ENCODE assay signal across 8 cellular contexts in the genomic region with DNA sequence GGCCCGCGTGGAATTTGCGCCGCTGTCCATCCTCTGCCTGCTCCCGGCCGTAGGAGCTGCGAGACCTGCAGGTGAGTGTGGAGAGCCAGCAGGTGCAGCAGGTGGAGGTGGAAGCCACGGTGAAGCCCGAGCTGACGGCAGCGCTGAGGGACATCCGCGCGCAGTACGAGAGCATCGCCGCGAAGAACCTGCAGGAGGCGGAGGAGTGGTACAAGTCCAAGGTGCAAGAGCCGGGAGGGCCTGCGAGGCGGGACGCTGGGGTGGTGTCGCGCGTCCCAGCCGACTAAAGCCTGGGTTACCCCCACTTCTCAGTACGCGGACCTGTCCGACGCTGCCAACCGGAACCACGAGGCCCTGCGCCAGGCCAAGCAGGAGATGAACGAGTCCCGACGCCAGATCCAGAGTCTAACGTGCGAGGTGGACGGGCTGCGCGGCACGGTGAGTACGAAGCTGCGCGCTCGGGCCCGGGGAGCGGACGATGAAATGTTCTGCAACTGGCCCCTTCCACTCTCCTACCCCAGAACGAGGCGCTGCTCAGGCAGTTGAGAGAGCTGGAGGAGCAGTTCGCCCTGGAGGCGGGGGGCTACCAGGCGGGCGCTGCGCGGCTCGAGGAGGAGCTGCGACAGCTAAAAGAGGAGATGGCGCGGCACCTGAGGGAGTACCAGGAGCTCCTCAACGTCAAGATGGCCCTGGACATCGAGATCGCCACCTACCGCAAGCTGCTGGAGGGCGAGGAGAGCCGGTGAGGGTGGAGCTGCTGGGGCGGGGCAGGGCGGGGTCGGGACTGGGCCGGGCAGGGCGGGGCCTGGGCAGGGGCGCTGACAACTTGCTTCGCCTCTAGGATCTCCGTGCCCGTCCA. TPM values are rescaled to one million over a fixed set of nuclear protein-coding genes. Genes with fewer than 3 reads are reported as not detected.
DNase-seq lines count a peak whose midpoint lies in the region; ATAC-seq and TF ChIP-seq lines count a peak whose summit lies in the region.

No MANE protein-coding gene starts in this region.

- H3K27ac Mint-ChIP-seq in central memory CD8-positive, alpha-beta T cell (ENCODE audit: low read depth): no peak overlapping the region
- H3K27ac Mint-ChIP-seq in naive thymus-derived CD4-positive, alpha-beta T cell: no peak overlapping the region

- H3K79me2 ChIP-seq in SU-DHL-6 (ENCODE audit: insufficient read depth, low read length): no peaks in the 10 kb centered on the region

- H2AFZ ChIP-seq in SU-DHL-6 (ENCODE audit: low read depth, low read length, severe bottlenecking): peak overlapping the region; percentile 71

- peaks cover 6% of the 10 kb centered on the region for H3K4me1 Mint-ChIP-seq in central memory CD8-positive, alpha-beta T cell
- H3K4me1 Mint-ChIP-seq in naive thymus-derived CD4-positive, alpha-beta T cell: peaks cover 7 to 27% (median 25%) of the 10 kb centered on the region in 7 donors

- no peaks in the 10 kb centered on the region for H3K9me2 ChIP-seq in SU-DHL-6 (replicated peaks; ENCODE audit: insufficient read depth, low read length)

- peak overlapping the region; percentile 59 for H3K4me3 Mint-ChIP-seq in central memory CD8-positive, alpha-beta T cell
- peak overlapping the region; percentile 59 to 83 (median 74) for H3K4me3 Mint-ChIP-seq in naive thymus-derived CD4-positive, alpha-beta T cell

- ATAC-seq in central memory CD8-positive, alpha-beta T cell (replicated peaks; ENCODE audit: extremely low read depth, poor library complexity, severe bottlenecking): peak; percentile 61
- ATAC-seq in naive thymus-derived CD4-positive, alpha-beta T cell: peak; percentile 61
- ATAC-seq in HG02642 (IDR thresholded peaks at IDR 0.05; ENCODE audit: poor library complexity, unreplicated experiment) (no peak), GM21528 (IDR thresholded peaks at IDR 0.05; ENCODE audit: low FRiP score, unreplicated experiment) (no peak)

- peak overlapping the region; percentile 68 for H3K4me2 ChIP-seq in SU-DHL-6 (ENCODE audit: low read depth, low read length, poor library complexity, severe bottlenecking)

- peaks cover 58% of the 10 kb centered on the region for H3K27me3 Mint-ChIP-seq in central memory CD8-positive, alpha-beta T cell
- peaks cover 39 to 64% (median 48%) of the 10 kb centered on the region in 5 donors for H3K27me3 Mint-ChIP-seq in naive thymus-derived CD4-positive, alpha-beta T cell

- peaks cover 69% of the 10 kb centered on the region for H3K27me3 ChIP-seq in HUES48 (ENCODE audit: control insufficient read depth, insufficient read depth, low read length)
- H3K27me3 ChIP-seq in SU-DHL-6 (ENCODE audit: low read length): no peaks in the 10 kb centered on the region
- H3K27me3 ChIP-seq in naive thymus-derived CD4-positive, alpha-beta T cell (ENCODE audit: control insufficient read depth in 2 of 2, insufficient read depth in 2 of 2, low read length in 2 of 2): peaks cover 0 to 28% of the 10 kb centered on the region in 2 donors

- H3K36me3 ChIP-seq in HUES48 (ENCODE audit: control insufficient read depth, insufficient read depth, low read length): no peaks in the 10 kb centered on the region
- H3K36me3 ChIP-seq in SU-DHL-6 (ENCODE audit: low read length): no peaks in the 10 kb centered on the region
- H3K36me3 ChIP-seq in naive thymus-derived CD4-positive, alpha-beta T cell (ENCODE audit: control insufficient read depth in 2 of 3, insufficient read depth in 3 of 3, low read length in 3 of 3): no peaks in the 10 kb centered on the region

- no peak overlapping the region for H3K9ac ChIP-seq in HUES48 (ENCODE audit: low read depth, low read length)
- H3K9ac ChIP-seq in SU-DHL-6 (ENCODE audit: low read length): peak overlapping the region; percentile 37

- no peaks in the 10 kb centered on the region for H3K36me3 Mint-ChIP-seq in central memory CD8-positive, alpha-beta T cell (ENCODE audit: insufficient read depth)
- no peaks in the 10 kb centered on the region for H3K36me3 Mint-ChIP-seq in naive thymus-derived CD4-positive, alpha-beta T cell

- peak; percentile 75 for DNase-seq in COLO668 (lab: John Stamatoyannopoulos, UW; ENCODE audit: unreplicated experiment)
- no peak for DNase-seq in central memory CD8-positive, alpha-beta T cell (ENCODE audit: low spot score in 2 of 2)
- DNase-seq in naive thymus-derived CD4-positive, alpha-beta T cell: peak in 4 of 9 donors; percentile 39 to 55 (median 40)
- no peak for DNase-seq in globus pallidus (ENCODE audit: low spot score)

- H3K4me3 ChIP-seq in HUES48 (ENCODE audit: low read depth, low read length) (peak overlapping the region; percentile 61), SU-DHL-6 (ENCODE audit: insufficient read depth, low read length, poor library complexity, severe bottlenecking) (peak overlapping the region; percentile 49)
- peak overlapping the region; percentile 36 for H3K4me3 ChIP-seq in naive thymus-derived CD4-positive, alpha-beta T cell (ENCODE audit: low read length)

- H3K9me3 Mint-ChIP-seq in central memory CD8-positive, alpha-beta T cell: no peaks in the 10 kb centered on the region
- H3K9me3 Mint-ChIP-seq in naive thymus-derived CD4-positive, alpha-beta T cell: peaks cover 0 to 2% (median 0%) of the 10 kb centered on the region in 11 donors

- CTCF ChIA-PET in naive thymus-derived CD4-positive, alpha-beta T cell (lab: Charles Lee): interaction anchor here (1.0 to 1.6 kb wide), 4 partner anchors 8 to 257 kb away, joined by 3 to 4 read pairs (median 3); partner anchors contain the start of gene C1QL4

- intact Hi-C loops in naive thymus-derived CD4-positive, alpha-beta T cell (cut with micrococcal nuclease): loop anchor here (1.0 to 2.0 kb wide), 4 partner anchors 9 to 46 kb away; partner anchors contain the start of gene TROAP (in 1 of the 2)

- no peak overlapping the region for H3K27ac ChIP-seq in HUES48 (ENCODE audit: low read depth, low read length)
- no peak overlapping the region for H3K27ac ChIP-seq in SU-DHL-6 (ENCODE audit: low read depth, low read length)
- H3K27ac ChIP-seq in naive thymus-derived CD4-positive, alpha-beta T cell (ENCODE audit: low read depth, low read length): no peak overlapping the region

- POLR2A ChIA-PET in naive thymus-derived CD4-positive, alpha-beta T cell (lab: Charles Lee): interaction anchor here (1.2 kb wide), 1 partner anchor 36 kb away, joined by 4 read pairs; no protein-coding TSS in a partner anchor

- H4K20me1 ChIP-seq in SU-DHL-6 (ENCODE audit: low read depth, low read length): no peaks in the 10 kb centered on the region

- peaks cover 18% of the 10 kb centered on the region; the same call in 1 of the 2 replicates for H3K4me1 ChIP-seq in HUES48 (ENCODE audit: control insufficient read depth, insufficient read depth, low read length)
- peaks cover 10 to 11% of the 10 kb centered on the region in 2 donors for H3K4me1 ChIP-seq in naive thymus-derived CD4-positive, alpha-beta T cell (ENCODE audit: control insufficient read depth in 2 of 2, insufficient read depth in 2 of 2, low read length in 2 of 2)

- TF ChIP-seq CTCF in SU-DHL-6 (IDR thresholded peaks at IDR 0.05; ENCODE audit: insufficient read depth, low read length, poor library complexity, severe bottlenecking): peak; percentile 34

- H3K9me3 ChIP-seq in HUES48 (ENCODE audit: control insufficient read depth, insufficient read depth, low read length) (no peaks in the 10 kb centered on the region), SU-DHL-6 (ENCODE audit: insufficient read depth, low read length) (no peaks in the 10 kb centered on the region)
- H3K9me3 ChIP-seq in naive thymus-derived CD4-positive, alpha-beta T cell (ENCODE audit: control insufficient read depth in 2 of 3, low read length in 3 of 3): no peaks in the 10 kb centered on the region

- H3F3A ChIP-seq in SU-DHL-6 (ENCODE audit: insufficient read depth): no peaks in the 10 kb centered on the region

RNA-seq across cellular contexts. Expression of gene PRPH, which starts 2.1 kb away (rescaled TPM):
- not detected for total RNA-seq in naive thymus-derived CD4-positive, alpha-beta T cell
- not detected for polyA plus RNA-seq in naive thymus-derived CD4-positive, alpha-beta T cell

RNA-seq across cellular contexts. Expression of gene TROAP, which starts 26.0 kb away (rescaled TPM):
- total RNA-seq in naive thymus-derived CD4-positive, alpha-beta T cell: 10 to 100 TPM in 1 of 5 experiments, 1 to 10 TPM in 2, under 1 TPM in 1, not detected in 1; 0.83 to 58.2 (median 1.3) TPM
- under 1 TPM in 1 of 2 donors, not detected in 1; 0.21 TPM for polyA plus RNA-seq in naive thymus-derived CD4-positive, alpha-beta T cell

RNA-seq across cellular contexts. Expression of gene TUBA1C, which starts 32.2 kb away (rescaled TPM):
- total RNA-seq in naive thymus-derived CD4-positive, alpha-beta T cell: 100 to 1,000 TPM in 1 of 5 experiments, 10 to 100 TPM in 4; 17.9 to 195 (median 24.1) TPM
- 10 to 100 TPM; 21.5 to 23.1 TPM for polyA plus RNA-seq in naive thymus-derived CD4-positive, alpha-beta T cell

RNA-seq across cellular contexts. Expression of gene C1QL4, which starts 39.9 kb away (rescaled TPM):
- not detected for total RNA-seq in naive thymus-derived CD4-positive, alpha-beta T cell
- polyA plus RNA-seq in naive thymus-derived CD4-positive, alpha-beta T cell: not detected

RNA-seq across cellular contexts. Expression of gene DNAJC22, which starts 49.6 kb away (rescaled TPM):
- total RNA-seq in naive thymus-derived CD4-positive, alpha-beta T cell: not detected
- polyA plus RNA-seq in naive thymus-derived CD4-positive, alpha-beta T cell: not detected

Comparison
In these comparisons a context has a peak if more than half of its experiments do, and no peak if none do; other contexts are left out.
1. ATAC-seq: peak in central memory CD8-positive, alpha-beta T cell (single experiment) and naive thymus-derived CD4-positive, alpha-beta T cell (single experiment); none in HG02642 (single experiment) and GM21528 (single experiment).
2. Peak in every context shown above with its lines, with median percentiles within 50 percentile points of each other: H3K4me3 ChIP-seq.